23 cellular contexts compared by ENCODE assay signal in genomic region chr2:150903461-150903860, GRCh38.
"Had no signal": no experiment of that assay in that cellular context is flagged by ENCODE, and none has a peak within 500 bp of the region (broad histone marks: within the 10 kb centered on the region; RNA-seq: fewer than 3 reads in every experiment).

No MANE protein-coding gene starts in this region.

- H3K9me3 ChIP-seq: ovary, psoas muscle, testis had no signal

- H3K27ac ChIP-seq: coronary artery, lower lobe of right lung, ovary, psoas muscle, skin epidermis, spleen, testis, tibial artery had no signal

- ATAC-seq: left ventricle myocardium superior; lower lobe of right lung; psoas muscle; right cardiac atrium; stimulated activated naive CD8-positive, alpha-beta T cell treated with anti-CD3 and anti-CD28 coated beads, Interleukin-15, Interleukin-2, amounts not matched to agents 100 U/mL and 50 U/mL, for 24 hours had no signal

- H3K4me3 ChIP-seq: coronary artery, lower lobe of right lung, ovary, psoas muscle, skin epidermis, spleen, testis, tibial artery had no signal

- H3K36me3 ChIP-seq: lower lobe of right lung, ovary, spleen, tibial artery had no signal

- H3K27me3 ChIP-seq: ovary, testis, tibial artery had no signal

- DNase-seq: dermis blood vessel endothelial cell; effector memory CD4-positive, alpha-beta T cell; head of caudate nucleus; left ventricle myocardium superior; lower lobe of right lung; natural killer cell; occipital lobe; ovary; posterior cingulate gyrus; psoas muscle; right cardiac atrium; spleen; stimulated activated CD4-positive, alpha-beta T cell treated with anti-CD3 and anti-CD28 coated beads, Interleukin-4, amount 100 ng/mL, for 4 hours; stimulated activated naive CD8-positive, alpha-beta T cell treated with anti-CD3 and anti-CD28 coated beads, Interleukin-15, Interleukin-2, amounts not matched to agents 100 U/mL and 50 U/mL, for 24 hours; substantia nigra; testis; tibial artery had no signal

- FAIRE-seq: endothelial cell of umbilical vein, frontal cortex, keratinocyte, urothelium cell line had no signal

- H3K4me1 ChIP-seq: lower lobe of right lung, psoas muscle, spleen, testis, tibial artery had no signal
